8 cellular contexts compared by ENCODE assay signal in the genomic region with DNA sequence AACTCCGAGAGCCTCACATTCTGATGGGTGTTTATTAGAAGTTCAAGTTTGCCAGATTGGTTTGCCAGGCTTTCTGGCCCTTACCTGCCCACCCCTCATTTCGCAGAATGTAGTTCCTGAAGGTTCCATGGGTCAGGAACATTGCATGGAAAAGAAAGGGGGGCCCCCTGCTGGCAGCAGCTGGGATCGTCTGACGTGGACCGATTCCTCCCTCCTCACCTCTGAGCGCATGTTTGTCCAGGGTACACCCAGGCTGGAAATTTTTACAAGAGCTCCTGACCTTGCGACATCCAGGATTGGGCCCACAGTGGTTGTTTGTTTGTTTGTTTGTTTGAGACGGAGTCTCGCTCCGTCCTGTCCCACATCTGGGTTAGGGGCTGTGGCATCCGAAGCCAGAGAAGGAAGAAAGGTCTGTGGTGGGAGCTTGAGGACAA.
DNase-seq lines count a peak whose midpoint lies in the region; ATAC-seq, FAIRE-seq and TF ChIP-seq lines count a peak whose summit lies in the region.

No MANE protein-coding gene starts in this region.

- H3K4me1 ChIP-seq in OCI-LY7 (ENCODE audit: insufficient read depth, low read length, poor library complexity, severe bottlenecking) = no peaks in the 10 kb centered on the region
- H3K4me1 ChIP-seq in body of pancreas = no peaks in the 10 kb centered on the region

- no peaks in the 10 kb centered on the region for H3K79me2 ChIP-seq in OCI-LY7 (ENCODE audit: insufficient read depth, low read depth, low read length)

- intact Hi-C loops in OCI-LY7 (cut with micrococcal nuclease; ENCODE audit: unreplicated experiment) (loop anchor here (1.0 to 10.0 kb wide), 2 partner anchors 421 to 463 kb away; no protein-coding TSS in a partner anchor), body of pancreas (cut with DNase I) (loop anchor here (10.0 kb wide), 1 partner anchor 193 kb away; no protein-coding TSS in a partner anchor)

- WGBS in body of pancreas, 2 donors = 27 to 40% methylated on average over 9 to 11 of the region's 11 CpGs

- TF ChIP-seq CTCF in OCI-LY7 (conservative IDR thresholded peaks at IDR 0.05; ENCODE audit: low read length) = peak; percentile 93
- TF ChIP-seq CTCF in body of pancreas (IDR thresholded peaks at IDR 0.05) = peak; percentile 76 to 90 (median 85)

- H3K27me3 ChIP-seq in body of pancreas = no peaks in the 10 kb centered on the region

- H3K4me2 ChIP-seq in OCI-LY7 (ENCODE audit: low read length) = no peak overlapping the region

- H3K4me3 ChIP-seq in OCI-LY7 (ENCODE audit: low read depth, low read length, poor library complexity, severe bottlenecking) (no peak overlapping the region), body of pancreas (no peak overlapping the region), skin epidermis (no peak overlapping the region)

- H3K9me2 ChIP-seq in OCI-LY7 (ENCODE audit: insufficient read depth, low read length) = no peaks in the 10 kb centered on the region

- H3K9me3 ChIP-seq in OCI-LY7 (ENCODE audit: low read length) (no peaks in the 10 kb centered on the region), body of pancreas (no peaks in the 10 kb centered on the region)

- DNase-seq in AG08395 (ENCODE audit: low spot score) = peak; percentile 84
- peak; percentile 30 for DNase-seq in GM18507 (ENCODE audit: extremely low spot score, insufficient read length, low read depth)
- DNase-seq in OCI-LY7 (ENCODE audit: low spot score) = peak; percentile 49
- peak; percentile 72 to 86 (median 80) for DNase-seq in body of pancreas
- peak; percentile 26 to 31 for DNase-seq in hippocampal formation (lab: John Stamatoyannopoulos, UW)
- DNase-seq in GOT3 (lab: John Stamatoyannopoulos, UW) = no peak

- no peak for TF ChIP-seq POLR2A in body of pancreas (IDR thresholded peaks at IDR 0.05)

- FAIRE-seq in GM18507 (lab: Jason Lieb, UNC) = peak; percentile 5

- no peak overlapping the region for H3K27ac ChIP-seq in OCI-LY7 (ENCODE audit: low read depth, low read length, poor library complexity, severe bottlenecking)
- H3K27ac ChIP-seq in body of pancreas = no peak overlapping the region
- peak overlapping the region in 17 of 21 experiments; percentile 12 to 85 (median 60) for H3K27ac ChIP-seq in skin epidermis

- POLR2A ChIA-PET in OCI-LY7 (lab: Charles Lee) = interaction anchor here (0.6 kb wide), 1 partner anchor 937 kb away, joined by 3 read pairs; no protein-coding TSS in a partner anchor

- CTCF ChIA-PET in OCI-LY7 (lab: Charles Lee; ENCODE audit: unreplicated experiment) = no interaction called here

- ATAC-seq in body of pancreas (peak; percentile 75), GM18867 (IDR thresholded peaks at IDR 0.05; ENCODE audit: unreplicated experiment) (no peak)

- BruUV-seq in OCI-LY7 (replicated peaks; lab: Mats Ljungman, UMichigan) = no TSS peak

- no peaks in the 10 kb centered on the region for H4K20me1 ChIP-seq in OCI-LY7 (ENCODE audit: insufficient read depth, low read length)

- H3K36me3 ChIP-seq in OCI-LY7 (ENCODE audit: insufficient read depth, low read length) (no peaks in the 10 kb centered on the region), body of pancreas (replicated peaks in 1 of 2; ENCODE audit: insufficient read depth in 1 of 2, low read depth in 2 of 2) (no peaks in the 10 kb centered on the region)

- no peak overlapping the region for H2AFZ ChIP-seq in OCI-LY7 (ENCODE audit: low read length)

Comparison
In these comparisons a context has a peak if more than half of its experiments do, and no peak if none do; other contexts are left out.
1. H3K27ac ChIP-seq: peak in skin epidermis (17 of 21); none in OCI-LY7 (single experiment) and body of pancreas (0 of 4).